In the genomic region with DNA sequence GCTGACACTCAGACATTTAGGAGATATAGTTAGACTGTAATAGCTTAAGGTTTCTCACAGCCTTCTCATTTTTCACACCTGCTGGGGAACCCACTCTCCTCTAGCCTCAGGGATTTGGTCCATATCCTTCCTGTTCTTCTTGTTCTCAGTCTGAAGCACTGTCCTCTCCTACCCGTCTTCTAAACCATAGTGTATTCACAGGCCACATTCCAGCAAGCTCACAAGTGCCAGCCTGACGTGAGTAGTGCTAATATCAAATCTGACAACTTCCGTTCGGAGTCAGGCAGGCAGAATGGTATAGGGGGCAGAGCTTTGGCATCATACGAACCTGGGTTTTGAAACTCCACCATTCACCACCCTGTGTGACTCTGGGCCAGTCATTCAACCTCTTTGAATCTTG, we compare ENCODE assay signal across 27 cellular contexts. TPM values are rescaled to one million over a fixed set of nuclear protein-coding genes. Genes with fewer than 3 reads are reported as not detected.
"Had no signal": no experiment of that assay in that cellular context is flagged by ENCODE, and none has a peak within 500 bp of the region (broad histone marks: within the 10 kb centered on the region; RNA-seq: fewer than 3 reads in every experiment).

No MANE protein-coding gene starts in this region.

- H3K27me3 ChIP-seq: adrenal gland, ascending aorta, brain microvascular endothelial cell, colonic mucosa, dorsolateral prefrontal cortex, esophagus muscularis mucosa, hepatocyte, right lobe of liver, upper lobe of left lung had no signal

- ATAC-seq: activated CD8-positive, alpha-beta T cell treated with anti-CD3 and anti-CD28 coated beads for 36 hours; activated T-cell treated with anti-CD3 and anti-CD28 coated beads, Interleukin-2, amount 50 U/mL, for 4 hours; effector memory CD8-positive, alpha-beta T cell; mucosa of descending colon; right lobe of liver; stimulated activated memory B cell treated with anti-CD40 and anti-IgM and Interleukin-4, amounts not matched to agents 10 μg/mL and 1 μg/mL and 100 μg/mL, for 72 hours had no signal

- H3K4me3 ChIP-seq: adrenal gland, ascending aorta, colonic mucosa, dorsolateral prefrontal cortex, esophagus muscularis mucosa, hepatocyte, mucosa of descending colon, right lobe of liver, skin epidermis, thoracic aorta, upper lobe of left lung had no signal

- H3K27ac ChIP-seq: adrenal gland, ascending aorta, brain microvascular endothelial cell, colonic mucosa, dorsolateral prefrontal cortex, hepatocyte, parathyroid adenoma, right lobe of liver, skin epidermis, thoracic aorta, WERI-Rb-1 had no signal

- H3K4me1 ChIP-seq: adrenal gland, parathyroid adenoma, right lobe of liver had no signal

- DNase-seq: activated CD4-positive, alpha-beta T cell treated with anti-CD3 and anti-CD28 coated beads, Interleukin-2, amount 10 ng/mL, durations not matched to agents 7 days and 5 days; activated CD8-positive, alpha-beta T cell treated with anti-CD3 and anti-CD28 coated beads for 36 hours; activated naive CD4-positive, alpha-beta T cell; activated T-cell treated with anti-CD3 and anti-CD28 coated beads, Interleukin-2, amount 50 U/mL, for 4 hours; adrenal gland; brain microvascular endothelial cell; colonic mucosa; dorsolateral prefrontal cortex; effector memory CD8-positive, alpha-beta T cell; glutamatergic neuron; immature natural killer cell; mesenchymal stem cell; mucosa of descending colon; nucleus accumbens; right lobe of liver; stimulated activated CD4-positive, alpha-beta T cell treated with anti-CD3 and anti-CD28 coated beads, Interleukin-2, amount 100 ng/mL, for 24 hours; upper lobe of left lung; WERI-Rb-1 had no signal

- H3K9me3 ChIP-seq: adrenal gland, ascending aorta, colonic mucosa, esophagus muscularis mucosa, mucosa of descending colon, right lobe of liver, thoracic aorta, upper lobe of left lung had no signal

- FAIRE-seq: endothelial cell of umbilical vein, frontal cortex had no signal

- H3K36me3 ChIP-seq: adrenal gland, ascending aorta, brain microvascular endothelial cell, colonic mucosa, esophagus muscularis mucosa, right lobe of liver, thoracic aorta, upper lobe of left lung, WERI-Rb-1 had no signal

RNA-seq across cellular contexts. Expression of a gene that starts 6.9 kb away (rescaled TPM):
- total RNA-seq: activated CD4-positive, alpha-beta T cell treated with anti-CD3 and anti-CD28 coated beads, Interleukin-2, amount 10 ng/mL, durations not matched to agents 7 days and 5 days had no signal
- polyA plus RNA-seq: immature natural killer cell had no signal
